In the genomic region with DNA sequence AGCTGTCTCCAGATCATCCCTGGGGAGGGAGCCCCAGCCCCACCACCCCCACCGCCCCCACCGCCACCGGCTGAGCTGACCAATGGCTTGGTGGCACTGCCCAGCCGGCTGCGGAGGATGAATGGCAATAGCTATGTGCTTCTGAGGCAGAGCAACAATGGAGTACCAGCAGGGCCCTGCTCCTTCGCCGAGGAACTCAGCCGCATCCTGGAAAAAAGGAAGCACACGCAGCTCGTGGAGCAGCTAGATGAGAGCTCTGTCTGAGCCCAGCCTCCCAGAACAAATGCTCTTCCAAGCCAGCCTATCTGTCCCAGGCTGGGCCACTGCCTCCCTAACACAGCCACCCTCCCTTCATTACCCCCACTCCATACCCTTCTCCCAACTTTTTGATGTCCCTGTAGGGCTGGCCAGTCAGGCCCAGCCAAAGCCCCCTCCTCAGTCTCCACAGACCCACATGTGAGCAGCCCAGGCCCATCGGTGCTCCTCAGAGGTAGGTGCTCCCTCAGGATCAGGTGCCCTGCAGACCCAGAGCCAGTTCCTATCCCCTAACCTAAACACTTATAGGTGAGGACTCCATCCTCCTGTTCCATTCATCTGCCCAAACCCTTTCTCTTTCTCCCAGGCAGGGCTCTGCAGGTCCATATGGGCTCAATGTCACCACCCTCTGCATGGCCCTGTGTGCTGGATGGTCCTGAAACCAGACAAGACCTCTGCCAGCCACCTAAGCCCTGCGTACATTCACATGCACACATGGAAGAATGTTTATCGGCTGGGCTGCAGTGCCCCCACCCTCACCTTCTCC, we compare ENCODE assay signal across 1 cellular context.
TF ChIP-seq lines count a peak whose summit lies in the region.

No MANE protein-coding gene starts in this region.

TF ChIP-seq in GM23338, 12 proteins besides CTCF, POLR2A, EP300 and RAD21:
- TF ChIP-seq CREB1 (CRISPR knock-in tag; IDR thresholded peaks at IDR 0.05; ENCODE audit: low read depth) (no peak), POLR2AphosphoS5 (IDR thresholded peaks at IDR 0.05; ENCODE audit: low read depth) (peak; percentile 7; the same call in 1 of the 2 replicates), EZH2phosphoT487 (IDR thresholded peaks at IDR 0.05; ENCODE audit: unreplicated experiment) (no peak)
- TF ChIP-seq, protein P1, sequence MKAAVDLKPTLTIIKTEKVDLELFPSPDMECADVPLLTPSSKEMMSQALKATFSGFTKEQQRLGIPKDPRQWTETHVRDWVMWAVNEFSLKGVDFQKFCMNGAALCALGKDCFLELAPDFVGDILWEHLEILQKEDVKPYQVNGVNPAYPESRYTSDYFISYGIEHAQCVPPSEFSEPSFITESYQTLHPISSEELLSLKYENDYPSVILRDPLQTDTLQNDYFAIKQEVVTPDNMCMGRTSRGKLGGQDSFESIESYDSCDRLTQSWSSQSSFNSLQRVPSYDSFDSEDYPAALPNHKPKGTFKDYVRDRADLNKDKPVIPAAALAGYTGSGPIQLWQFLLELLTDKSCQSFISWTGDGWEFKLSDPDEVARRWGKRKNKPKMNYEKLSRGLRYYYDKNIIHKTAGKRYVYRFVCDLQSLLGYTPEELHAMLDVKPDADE (IDR thresholded peaks at IDR 0.05), result no peak
